35 cellular contexts compared by ENCODE assay signal in the genomic region with DNA sequence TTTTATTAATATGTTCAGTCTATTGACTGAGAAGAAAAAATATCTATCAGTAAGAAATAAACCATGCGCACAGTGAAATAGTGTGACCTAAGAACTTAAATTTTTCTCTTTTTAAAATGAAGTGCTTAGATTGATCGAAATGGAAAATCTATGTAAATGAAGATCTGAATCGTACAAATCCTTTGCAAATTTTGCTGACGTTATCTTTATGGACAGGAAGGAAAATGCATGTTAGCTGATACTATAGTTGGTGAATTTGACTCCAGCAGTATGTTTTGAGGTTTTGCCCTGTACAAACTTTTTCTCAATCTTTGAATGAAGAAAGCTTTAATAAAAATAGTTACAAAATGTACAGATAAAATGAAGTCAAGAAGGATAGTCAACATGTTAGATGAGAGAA.
"Had no signal": no experiment of that assay in that cellular context is flagged by ENCODE, and none has a peak within 500 bp of the region (broad histone marks: within the 10 kb centered on the region; RNA-seq: fewer than 3 reads in every experiment).

No MANE protein-coding gene starts in this region.

- H3K27me3 ChIP-seq: MG63 had no signal

- H3K4me3 ChIP-seq: MG63 had no signal

- H3K36me3 ChIP-seq: MG63 had no signal

- DNase-seq: Kasumi-1, MG63, MM.1S, MV-4-11, NCI-H1048, NCI-H1092, NCI-H1092 treated with DMSO at 0.1 percent for 48 hours, NCI-H1105, NCI-H1105 treated with DMSO at 0.1 percent for 48 hours, NCI-H1417, NCI-H1417 treated with DMSO at 0.1 percent for 48 hours, NCI-H1436, NCI-H1436 treated with DMSO at 0.1 percent for 48 hours, NCI-H146, NCI-H1694, NCI-H1694 treated with DMSO at 0.1 percent for 48 hours, NCI-H187, NCI-H187 treated with DMSO at 0.1 percent for 48 hours, NCI-H1930, NCI-H2029, NCI-H2029 treated with DMSO at 0.1 percent for 48 hours, NCI-H2081, NCI-H2081 treated with DMSO at 0.1 percent for 48 hours, NCI-H2107, NCI-H2171, NCI-H2171 treated with DMSO at 0.1 percent for 48 hours, NCI-H2227 treated with DMSO at 0.1 percent for 48 hours, NCI-H226, NCI-H345, NCI-H446, NCI-H446 treated with DMSO at 0.1 percent for 48 hours, NCI-H510A, NCI-H510A treated with DMSO at 0.1 percent for 48 hours, NCI-H524, NCI-H524 treated with DMSO at 0.1 percent for 48 hours had no signal
